10 cellular contexts compared by ENCODE assay signal in the genomic region with DNA sequence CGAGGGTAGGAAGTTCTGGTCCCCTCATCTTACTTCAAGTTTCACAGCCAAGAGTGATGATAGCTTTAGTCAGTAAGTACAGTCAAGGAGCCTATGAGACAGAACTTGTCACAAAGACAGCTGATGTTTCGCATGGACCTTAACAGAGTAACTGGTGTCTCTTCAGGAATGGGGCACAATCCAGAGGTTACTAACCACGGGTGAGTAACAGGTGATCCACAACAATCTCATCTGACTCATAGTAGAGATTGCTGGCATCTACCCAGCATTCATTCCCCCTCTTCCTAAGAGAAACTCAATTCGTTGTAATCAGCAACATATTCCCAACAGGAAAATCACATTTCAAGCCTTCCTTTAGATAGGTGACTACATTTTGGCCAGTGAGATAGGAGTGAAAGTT.
DNase-seq lines count a peak whose midpoint lies in the region; ATAC-seq and TF ChIP-seq lines count a peak whose summit lies in the region.
"Had no signal": no experiment of that assay in that cellular context is flagged by ENCODE, and none has a peak within 500 bp of the region (broad histone marks: within the 10 kb centered on the region; RNA-seq: fewer than 3 reads in every experiment).

No MANE protein-coding gene starts in this region.

- no peak for TF ChIP-seq POLR2A in erythroblast (IDR thresholded peaks at IDR 0.05; ENCODE audit: low read length)

- TF ChIP-seq CTCF in AG10803 (conservative IDR thresholded peaks at IDR 0.05; ENCODE audit: low read length), result no peak

- ATAC-seq in GM21619 (IDR thresholded peaks at IDR 0.05; ENCODE audit: unreplicated experiment) (no peak), HG03135 (IDR thresholded peaks at IDR 0.05; ENCODE audit: unreplicated experiment) (no peak), GM19395 (IDR thresholded peaks at IDR 0.05; ENCODE audit: unreplicated experiment) (no peak)

- peak; percentile 82 for DNase-seq in AG10803 (ENCODE audit: low read depth)
- peak; percentile 94 for DNase-seq in HT1080 (ENCODE audit: low read depth)
- DNase-seq in astrocyte of the hippocampus (ENCODE audit: low read depth, low spot score), result peak; percentile 78
- DNase-seq in myocyte (ENCODE audit: low read depth), result peak; percentile 82
- no peak for DNase-seq in erythroblast (lab: John Stamatoyannopoulos, UW)
- DNase-seq: amniotic stem cell, NCI-H1694 treated with DMSO at 0.1 percent for 48 hours had no signal

- H3K4me3 ChIP-seq in AG10803 (ENCODE audit: low read length), result no peak overlapping the region

Comparison
In these comparisons a context has a peak if more than half of its experiments do, and no peak if none do; other contexts are left out.
1. DNase-seq: peak in AG10803 (single experiment), HT1080 (single experiment), astrocyte of the hippocampus (single experiment) and myocyte (single experiment); none in erythroblast (0 of 2).